Comparison of ENCODE assay signal across 1 cellular context in genomic region chr2:206361407-206362045, GRCh38.
TF ChIP-seq lines count a peak whose summit lies in the region.

No MANE protein-coding gene starts in this region.

TF ChIP-seq in GM12878, 131 proteins besides CTCF, POLR2A, EP300 and RAD21 (continued from another document and continues in another):
- TF ChIP-seq SKIL (IDR thresholded peaks at IDR 0.05; ENCODE audit: low read depth, poor library complexity, severe bottlenecking) (no peak), NFIC (IDR thresholded peaks at IDR 0.05; ENCODE audit: low read depth, low read length) (peak; percentile 93; the same call in 1 of the 2 replicates), JUNB (IDR thresholded peaks at IDR 0.05) (peak; percentile 98), SMAD5 (IDR thresholded peaks at IDR 0.05; ENCODE audit: low read depth) (no peak), TBL1XR1 (IDR thresholded peaks at IDR 0.05; ENCODE audit: low read depth, low read length) (no peak), BMI1 (IDR thresholded peaks at IDR 0.05; ENCODE audit: borderline replicate concordance) (no peak), RUNX3 (IDR thresholded peaks at IDR 0.05; ENCODE audit: low read length) (no peak), USF2 (IDR thresholded peaks at IDR 0.05; ENCODE audit: borderline replicate concordance, low read depth, low read length) (no peak), STAT1 (conservative IDR thresholded peaks at IDR 0.05) (no peak), NR2C1 (IDR thresholded peaks at IDR 0.05) (no peak), NFYA (IDR thresholded peaks at IDR 0.05; ENCODE audit: borderline replicate concordance, low read depth, low read length) (no peak), CBX3 (IDR thresholded peaks at IDR 0.05; ENCODE audit: borderline replicate concordance, low read depth) (no peak), MTA3 (IDR thresholded peaks at IDR 0.05; ENCODE audit: borderline replicate concordance, low read length) (no peak), HDAC2 (IDR thresholded peaks at IDR 0.05) (no peak), HDGF (IDR thresholded peaks at IDR 0.05) (no peak), KAT2A (conservative IDR thresholded peaks at IDR 0.05; ENCODE audit: control insufficient read depth, low read depth, low read length) (no peak), ZNF592 (IDR thresholded peaks at IDR 0.05) (no peak), CREM (IDR thresholded peaks at IDR 0.05; ENCODE audit: low read depth) (no peak), MEF2B (IDR thresholded peaks at IDR 0.05; ENCODE audit: partially characterized antibody, poor library complexity, severe bottlenecking) (peak; percentile 14), SREBF1 (IDR thresholded peaks at IDR 0.05; ENCODE audit: low read length) (no peak), NRF1 (conservative IDR thresholded peaks at IDR 0.05; ENCODE audit: low read depth, low read length) (no peak), JUND (IDR thresholded peaks at IDR 0.05; ENCODE audit: low read depth, low read length) (peak; percentile 38; the same call in 1 of the 2 replicates), NFXL1 (IDR thresholded peaks at IDR 0.05; ENCODE audit: borderline replicate concordance) (no peak), PKNOX1 (IDR thresholded peaks at IDR 0.05) (no peak), BCL11A (IDR thresholded peaks at IDR 0.05; ENCODE audit: low read depth, low read length) (0 out of 2 replicates have a peak, but pooled peaks have one; percentile 24), IRF3 (IDR thresholded peaks at IDR 0.05) (no peak), PAX5 (IDR thresholded peaks at IDR 0.05; ENCODE audit: borderline replicate concordance, low read depth, low read length) (no peak), GATAD2B (conservative IDR thresholded peaks at IDR 0.05; ENCODE audit: low read depth) (no peak), ATF7 (IDR thresholded peaks at IDR 0.05; ENCODE audit: low read depth) (peak; percentile 84), CBX5 (IDR thresholded peaks at IDR 0.05; ENCODE audit: low read depth) (no peak), TCF3 (IDR thresholded peaks at IDR 0.05; ENCODE audit: borderline replicate concordance, insufficient read depth, low read depth, low read length) (no peak)
- TF ChIP-seq, protein P1, sequence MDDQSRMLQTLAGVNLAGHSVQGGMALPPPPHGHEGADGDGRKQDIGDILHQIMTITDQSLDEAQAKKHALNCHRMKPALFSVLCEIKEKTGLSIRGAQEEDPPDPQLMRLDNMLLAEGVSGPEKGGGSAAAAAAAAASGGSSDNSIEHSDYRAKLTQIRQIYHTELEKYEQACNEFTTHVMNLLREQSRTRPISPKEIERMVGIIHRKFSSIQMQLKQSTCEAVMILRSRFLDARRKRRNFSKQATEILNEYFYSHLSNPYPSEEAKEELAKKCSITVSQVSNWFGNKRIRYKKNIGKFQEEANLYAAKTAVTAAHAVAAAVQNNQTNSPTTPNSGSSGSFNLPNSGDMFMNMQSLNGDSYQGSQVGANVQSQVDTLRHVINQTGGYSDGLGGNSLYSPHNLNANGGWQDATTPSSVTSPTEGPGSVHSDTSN (IDR thresholded peaks at IDR 0.05; ENCODE audit: insufficient replicate concordance, low read depth, low read length): no peak
- TF ChIP-seq, protein P2, sequence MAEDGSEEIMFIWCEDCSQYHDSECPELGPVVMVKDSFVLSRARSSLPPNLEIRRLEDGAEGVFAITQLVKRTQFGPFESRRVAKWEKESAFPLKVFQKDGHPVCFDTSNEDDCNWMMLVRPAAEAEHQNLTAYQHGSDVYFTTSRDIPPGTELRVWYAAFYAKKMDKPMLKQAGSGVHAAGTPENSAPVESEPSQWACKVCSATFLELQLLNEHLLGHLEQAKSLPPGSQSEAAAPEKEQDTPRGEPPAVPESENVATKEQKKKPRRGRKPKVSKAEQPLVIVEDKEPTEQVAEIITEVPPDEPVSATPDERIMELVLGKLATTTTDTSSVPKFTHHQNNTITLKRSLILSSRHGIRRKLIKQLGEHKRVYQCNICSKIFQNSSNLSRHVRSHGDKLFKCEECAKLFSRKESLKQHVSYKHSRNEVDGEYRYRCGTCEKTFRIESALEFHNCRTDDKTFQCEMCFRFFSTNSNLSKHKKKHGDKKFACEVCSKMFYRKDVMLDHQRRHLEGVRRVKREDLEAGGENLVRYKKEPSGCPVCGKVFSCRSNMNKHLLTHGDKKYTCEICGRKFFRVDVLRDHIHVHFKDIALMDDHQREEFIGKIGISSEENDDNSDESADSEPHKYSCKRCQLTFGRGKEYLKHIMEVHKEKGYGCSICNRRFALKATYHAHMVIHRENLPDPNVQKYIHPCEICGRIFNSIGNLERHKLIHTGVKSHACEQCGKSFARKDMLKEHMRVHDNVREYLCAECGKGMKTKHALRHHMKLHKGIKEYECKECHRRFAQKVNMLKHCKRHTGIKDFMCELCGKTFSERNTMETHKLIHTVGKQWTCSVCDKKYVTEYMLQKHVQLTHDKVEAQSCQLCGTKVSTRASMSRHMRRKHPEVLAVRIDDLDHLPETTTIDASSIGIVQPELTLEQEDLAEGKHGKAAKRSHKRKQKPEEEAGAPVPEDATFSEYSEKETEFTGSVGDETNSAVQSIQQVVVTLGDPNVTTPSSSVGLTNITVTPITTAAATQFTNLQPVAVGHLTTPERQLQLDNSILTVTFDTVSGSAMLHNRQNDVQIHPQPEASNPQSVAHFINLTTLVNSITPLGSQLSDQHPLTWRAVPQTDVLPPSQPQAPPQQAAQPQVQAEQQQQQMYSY (CRISPR knock-in tag; IDR thresholded peaks at IDR 0.05): no peak
- TF ChIP-seq, protein P3, sequence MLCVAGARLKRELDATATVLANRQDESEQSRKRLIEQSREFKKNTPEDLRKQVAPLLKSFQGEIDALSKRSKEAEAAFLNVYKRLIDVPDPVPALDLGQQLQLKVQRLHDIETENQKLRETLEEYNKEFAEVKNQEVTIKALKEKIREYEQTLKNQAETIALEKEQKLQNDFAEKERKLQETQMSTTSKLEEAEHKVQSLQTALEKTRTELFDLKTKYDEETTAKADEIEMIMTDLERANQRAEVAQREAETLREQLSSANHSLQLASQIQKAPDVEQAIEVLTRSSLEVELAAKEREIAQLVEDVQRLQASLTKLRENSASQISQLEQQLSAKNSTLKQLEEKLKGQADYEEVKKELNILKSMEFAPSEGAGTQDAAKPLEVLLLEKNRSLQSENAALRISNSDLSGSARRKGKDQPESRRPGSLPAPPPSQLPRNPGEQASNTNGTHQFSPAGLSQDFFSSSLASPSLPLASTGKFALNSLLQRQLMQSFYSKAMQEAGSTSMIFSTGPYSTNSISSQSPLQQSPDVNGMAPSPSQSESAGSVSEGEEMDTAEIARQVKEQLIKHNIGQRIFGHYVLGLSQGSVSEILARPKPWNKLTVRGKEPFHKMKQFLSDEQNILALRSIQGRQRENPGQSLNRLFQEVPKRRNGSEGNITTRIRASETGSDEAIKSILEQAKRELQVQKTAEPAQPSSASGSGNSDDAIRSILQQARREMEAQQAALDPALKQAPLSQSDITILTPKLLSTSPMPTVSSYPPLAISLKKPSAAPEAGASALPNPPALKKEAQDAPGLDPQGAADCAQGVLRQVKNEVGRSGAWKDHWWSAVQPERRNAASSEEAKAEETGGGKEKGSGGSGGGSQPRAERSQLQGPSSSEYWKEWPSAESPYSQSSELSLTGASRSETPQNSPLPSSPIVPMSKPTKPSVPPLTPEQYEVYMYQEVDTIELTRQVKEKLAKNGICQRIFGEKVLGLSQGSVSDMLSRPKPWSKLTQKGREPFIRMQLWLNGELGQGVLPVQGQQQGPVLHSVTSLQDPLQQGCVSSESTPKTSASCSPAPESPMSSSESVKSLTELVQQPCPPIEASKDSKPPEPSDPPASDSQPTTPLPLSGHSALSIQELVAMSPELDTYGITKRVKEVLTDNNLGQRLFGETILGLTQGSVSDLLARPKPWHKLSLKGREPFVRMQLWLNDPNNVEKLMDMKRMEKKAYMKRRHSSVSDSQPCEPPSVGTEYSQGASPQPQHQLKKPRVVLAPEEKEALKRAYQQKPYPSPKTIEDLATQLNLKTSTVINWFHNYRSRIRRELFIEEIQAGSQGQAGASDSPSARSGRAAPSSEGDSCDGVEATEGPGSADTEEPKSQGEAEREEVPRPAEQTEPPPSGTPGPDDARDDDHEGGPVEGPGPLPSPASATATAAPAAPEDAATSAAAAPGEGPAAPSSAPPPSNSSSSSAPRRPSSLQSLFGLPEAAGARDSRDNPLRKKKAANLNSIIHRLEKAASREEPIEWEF (IDR thresholded peaks at IDR 0.05; ENCODE audit: insufficient replicate concordance, low read depth, low read length): no peak
- TF ChIP-seq, protein P4, sequence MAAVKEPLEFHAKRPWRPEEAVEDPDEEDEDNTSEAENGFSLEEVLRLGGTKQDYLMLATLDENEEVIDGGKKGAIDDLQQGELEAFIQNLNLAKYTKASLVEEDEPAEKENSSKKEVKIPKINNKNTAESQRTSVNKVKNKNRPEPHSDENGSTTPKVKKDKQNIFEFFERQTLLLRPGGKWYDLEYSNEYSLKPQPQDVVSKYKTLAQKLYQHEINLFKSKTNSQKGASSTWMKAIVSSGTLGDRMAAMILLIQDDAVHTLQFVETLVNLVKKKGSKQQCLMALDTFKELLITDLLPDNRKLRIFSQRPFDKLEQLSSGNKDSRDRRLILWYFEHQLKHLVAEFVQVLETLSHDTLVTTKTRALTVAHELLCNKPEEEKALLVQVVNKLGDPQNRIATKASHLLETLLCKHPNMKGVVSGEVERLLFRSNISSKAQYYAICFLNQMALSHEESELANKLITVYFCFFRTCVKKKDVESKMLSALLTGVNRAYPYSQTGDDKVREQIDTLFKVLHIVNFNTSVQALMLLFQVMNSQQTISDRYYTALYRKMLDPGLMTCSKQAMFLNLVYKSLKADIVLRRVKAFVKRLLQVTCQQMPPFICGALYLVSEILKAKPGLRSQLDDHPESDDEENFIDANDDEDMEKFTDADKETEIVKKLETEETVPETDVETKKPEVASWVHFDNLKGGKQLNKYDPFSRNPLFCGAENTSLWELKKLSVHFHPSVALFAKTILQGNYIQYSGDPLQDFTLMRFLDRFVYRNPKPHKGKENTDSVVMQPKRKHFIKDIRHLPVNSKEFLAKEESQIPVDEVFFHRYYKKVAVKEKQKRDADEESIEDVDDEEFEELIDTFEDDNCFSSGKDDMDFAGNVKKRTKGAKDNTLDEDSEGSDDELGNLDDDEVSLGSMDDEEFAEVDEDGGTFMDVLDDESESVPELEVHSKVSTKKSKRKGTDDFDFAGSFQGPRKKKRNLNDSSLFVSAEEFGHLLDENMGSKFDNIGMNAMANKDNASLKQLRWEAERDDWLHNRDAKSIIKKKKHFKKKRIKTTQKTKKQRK (IDR thresholded peaks at IDR 0.05; ENCODE audit: low read depth, low read length): no peak
